In the genomic region with DNA sequence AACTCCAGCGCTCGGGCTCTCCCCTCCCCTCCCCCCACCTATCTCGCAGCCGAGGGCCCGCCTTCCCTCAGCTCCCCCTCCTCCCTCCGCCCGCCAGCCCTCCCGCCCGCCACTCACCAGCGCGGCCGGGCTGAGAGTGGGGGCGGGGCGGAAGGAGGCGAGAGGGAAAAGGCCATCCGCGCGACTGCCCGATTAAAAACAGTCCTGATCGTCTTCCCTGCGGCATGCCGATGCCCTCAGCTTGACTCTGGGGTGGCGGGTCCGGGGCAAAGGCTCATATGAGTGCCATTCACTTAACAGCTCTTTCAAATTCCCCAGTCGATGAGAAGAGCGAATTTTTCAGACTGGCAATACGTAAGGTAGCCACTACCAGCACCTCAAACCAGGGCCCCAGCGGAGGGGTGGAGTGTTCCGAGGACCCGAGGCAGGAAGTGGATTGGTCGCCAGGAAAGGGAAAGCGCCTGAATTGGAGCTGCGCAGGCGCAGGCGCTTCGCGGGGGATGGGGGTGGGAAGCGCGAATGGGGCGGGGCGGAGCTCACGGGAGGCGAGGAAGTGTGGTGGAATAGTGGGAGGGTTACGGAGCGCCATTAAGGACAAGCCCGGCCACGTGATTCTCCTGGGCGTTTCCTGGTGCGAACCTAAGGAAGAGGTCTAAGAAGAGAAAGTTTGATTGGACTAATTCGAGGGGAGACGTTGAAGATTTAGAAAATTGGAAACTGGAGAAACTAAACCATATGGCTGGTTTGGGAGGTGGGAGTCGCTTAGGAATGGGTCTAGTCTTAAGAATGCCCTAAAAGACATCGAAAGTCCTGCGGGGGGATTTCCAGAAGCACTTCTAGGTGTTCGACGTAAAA, we compare ENCODE assay signal across 1 cellular context.
TF ChIP-seq lines count a peak whose summit lies in the region.

Gene UPF2, minus strand, starts transcription at position 13 of the 855 bp plus-strand sequence. CDS start 7,386 bp downstream, outside the sequence.

TF ChIP-seq in liver, 16 proteins besides CTCF, POLR2A, EP300 and RAD21 (continued from another document):
- TF ChIP-seq JUND (IDR thresholded peaks at IDR 0.05) (no peak), SP1 (IDR thresholded peaks at IDR 0.05) (peak; percentile 90), HNF4A (conservative IDR thresholded peaks at IDR 0.05) (no peak), NR2F2 (IDR thresholded peaks at IDR 0.05) (no peak), EGR1 (IDR thresholded peaks at IDR 0.05; ENCODE audit: low read depth in 2 of 2) (peak; percentile 61 to 65), FOXA1 (IDR thresholded peaks at IDR 0.05) (peak; percentile 9), FOXA2 (IDR thresholded peaks at IDR 0.05) (peak; percentile 32)
- TF ChIP-seq, protein P1, sequence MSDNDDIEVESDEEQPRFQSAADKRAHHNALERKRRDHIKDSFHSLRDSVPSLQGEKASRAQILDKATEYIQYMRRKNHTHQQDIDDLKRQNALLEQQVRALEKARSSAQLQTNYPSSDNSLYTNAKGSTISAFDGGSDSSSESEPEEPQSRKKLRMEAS (IDR thresholded peaks at IDR 0.05): peak; percentile 84
- TF ChIP-seq, protein P2, sequence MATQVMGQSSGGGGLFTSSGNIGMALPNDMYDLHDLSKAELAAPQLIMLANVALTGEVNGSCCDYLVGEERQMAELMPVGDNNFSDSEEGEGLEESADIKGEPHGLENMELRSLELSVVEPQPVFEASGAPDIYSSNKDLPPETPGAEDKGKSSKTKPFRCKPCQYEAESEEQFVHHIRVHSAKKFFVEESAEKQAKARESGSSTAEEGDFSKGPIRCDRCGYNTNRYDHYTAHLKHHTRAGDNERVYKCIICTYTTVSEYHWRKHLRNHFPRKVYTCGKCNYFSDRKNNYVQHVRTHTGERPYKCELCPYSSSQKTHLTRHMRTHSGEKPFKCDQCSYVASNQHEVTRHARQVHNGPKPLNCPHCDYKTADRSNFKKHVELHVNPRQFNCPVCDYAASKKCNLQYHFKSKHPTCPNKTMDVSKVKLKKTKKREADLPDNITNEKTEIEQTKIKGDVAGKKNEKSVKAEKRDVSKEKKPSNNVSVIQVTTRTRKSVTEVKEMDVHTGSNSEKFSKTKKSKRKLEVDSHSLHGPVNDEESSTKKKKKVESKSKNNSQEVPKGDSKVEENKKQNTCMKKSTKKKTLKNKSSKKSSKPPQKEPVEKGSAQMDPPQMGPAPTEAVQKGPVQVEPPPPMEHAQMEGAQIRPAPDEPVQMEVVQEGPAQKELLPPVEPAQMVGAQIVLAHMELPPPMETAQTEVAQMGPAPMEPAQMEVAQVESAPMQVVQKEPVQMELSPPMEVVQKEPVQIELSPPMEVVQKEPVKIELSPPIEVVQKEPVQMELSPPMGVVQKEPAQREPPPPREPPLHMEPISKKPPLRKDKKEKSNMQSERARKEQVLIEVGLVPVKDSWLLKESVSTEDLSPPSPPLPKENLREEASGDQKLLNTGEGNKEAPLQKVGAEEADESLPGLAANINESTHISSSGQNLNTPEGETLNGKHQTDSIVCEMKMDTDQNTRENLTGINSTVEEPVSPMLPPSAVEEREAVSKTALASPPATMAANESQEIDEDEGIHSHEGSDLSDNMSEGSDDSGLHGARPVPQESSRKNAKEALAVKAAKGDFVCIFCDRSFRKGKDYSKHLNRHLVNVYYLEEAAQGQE (IDR thresholded peaks at IDR 0.05): no peak
TF ChIP-seq in liver: peak in this region for 10.
